In genomic region chr17:83082435-83082834, GRCh38 we compare ENCODE assay signal across 11 cellular contexts.
DNase-seq lines count a peak whose midpoint lies in the region; ATAC-seq, FAIRE-seq and TF ChIP-seq lines count a peak whose summit lies in the region.
"Had no signal": no experiment of that assay in that cellular context is flagged by ENCODE, and none has a peak within 500 bp of the region (broad histone marks: within the 10 kb centered on the region; RNA-seq: fewer than 3 reads in every experiment).

No MANE protein-coding gene starts in this region.

- no peak for FAIRE-seq in H54 (lab: Jason Lieb, UNC)
- FAIRE-seq: TTC549 had no signal

- TF ChIP-seq POLR2A in H54 (IDR thresholded peaks at IDR 0.05; ENCODE audit: low read depth, low read length), result no peak

- peaks cover 77% of the 10 kb centered on the region for H4K20me1 ChIP-seq in BLaER1

- peaks cover 44% of the 10 kb centered on the region for H3K79me2 ChIP-seq in parathyroid adenoma

- no peak overlapping the region for H3K9ac ChIP-seq in BLaER1
- H3K9ac ChIP-seq in duodenal mucosa (ENCODE audit: low read depth in 1 of 2, low read length in 2 of 2), result peak overlapping the region in 1 of 2 donors; percentile 92
- no peak overlapping the region for H3K9ac ChIP-seq in parathyroid adenoma

- ATAC-seq in HG02938 (IDR thresholded peaks at IDR 0.05; ENCODE audit: unreplicated experiment), result no peak

- no peak overlapping the region for H2AFZ ChIP-seq in parathyroid adenoma

- no peaks in the 10 kb centered on the region; the same call in 1 of the 2 replicates for H3K36me3 ChIP-seq in BLaER1
- peaks cover 14 to 19% of the 10 kb centered on the region in 2 donors for H3K36me3 ChIP-seq in duodenal mucosa (ENCODE audit: control insufficient read depth in 1 of 2, insufficient read depth in 2 of 2, low read length in 2 of 2)
- H3K36me3 ChIP-seq in parathyroid adenoma (ENCODE audit: control insufficient read depth, insufficient read depth, low read length), result no peaks in the 10 kb centered on the region
- H3K36me3 ChIP-seq in effector memory CD4-positive, alpha-beta T cell (ENCODE audit: control insufficient read depth, insufficient read depth, low read length), result no peaks in the 10 kb centered on the region

- DNase-seq in NAMALWA (ENCODE audit: low spot score) (peak; percentile 36), H54 (ENCODE audit: insufficient read length, low spot score) (no peak), SW480 (ENCODE audit: low spot score) (no peak)
- no peak for DNase-seq in effector memory CD4-positive, alpha-beta T cell
- DNase-seq: DND-41, NCI-H446 treated with DMSO at 0.1 percent for 48 hours had no signal

- H3K4me1 ChIP-seq in BLaER1 (peaks cover 74% of the 10 kb centered on the region), duodenal mucosa (ENCODE audit: control insufficient read depth in 1 of 2, insufficient read depth in 2 of 2, low read length in 2 of 2) (peaks cover 47 to 59% of the 10 kb centered on the region in 2 donors), parathyroid adenoma (peaks cover 67% of the 10 kb centered on the region)
- H3K4me1 ChIP-seq in effector memory CD4-positive, alpha-beta T cell (ENCODE audit: control insufficient read depth, insufficient read depth, low read length, poor library complexity, severe bottlenecking), result peaks cover 21% of the 10 kb centered on the region

- no peak for TF ChIP-seq CTCF in parathyroid adenoma (IDR thresholded peaks at IDR 0.05)

- H3K4me2 ChIP-seq in BLaER1 (peak overlapping the region; percentile 95), parathyroid adenoma (ENCODE audit: low read length) (peak overlapping the region; percentile 88)

- H3K27ac ChIP-seq in BLaER1 (no peak overlapping the region), duodenal mucosa (ENCODE audit: low read depth, low read length) (no peak overlapping the region), parathyroid adenoma (peak overlapping the region; percentile 97)
- H3K27ac ChIP-seq in effector memory CD4-positive, alpha-beta T cell (ENCODE audit: insufficient read depth, low read length, poor library complexity, severe bottlenecking), result no peak overlapping the region

- peaks cover 52% of the 10 kb centered on the region for H3K27me3 ChIP-seq in BLaER1
- H3K27me3 ChIP-seq in duodenal mucosa (ENCODE audit: control insufficient read depth in 1 of 2, insufficient read depth in 2 of 2, low read length in 2 of 2), result peaks cover 8 to 14% of the 10 kb centered on the region in 2 donors
- no peaks in the 10 kb centered on the region for H3K27me3 ChIP-seq in parathyroid adenoma (ENCODE audit: control insufficient read depth, insufficient read depth, low read length)
- no peaks in the 10 kb centered on the region for H3K27me3 ChIP-seq in effector memory CD4-positive, alpha-beta T cell (replicated peaks; ENCODE audit: control insufficient read depth, insufficient read depth, low read length, poor library complexity, severe bottlenecking)

- H3K4me3 ChIP-seq in BLaER1 (no peak overlapping the region), duodenal mucosa (ENCODE audit: low read depth in 1 of 2, low read length in 2 of 2) (peak overlapping the region; percentile 17 to 73), parathyroid adenoma (ENCODE audit: low read depth, low read length) (peak overlapping the region; percentile 82)
- no peak overlapping the region for H3K4me3 ChIP-seq in effector memory CD4-positive, alpha-beta T cell (ENCODE audit: insufficient read depth, low read depth, low read length, poor library complexity, severe bottlenecking)

- H3K9me3 ChIP-seq in BLaER1 (no peaks in the 10 kb centered on the region), duodenal mucosa (ENCODE audit: control insufficient read depth in 1 of 2, low read length in 2 of 2) (no peaks in the 10 kb centered on the region), parathyroid adenoma (ENCODE audit: control insufficient read depth, low read length) (no peaks in the 10 kb centered on the region)
- no peaks in the 10 kb centered on the region for H3K9me3 ChIP-seq in effector memory CD4-positive, alpha-beta T cell (ENCODE audit: control insufficient read depth, low read length)

Comparison
In these comparisons a context has a peak if more than half of its experiments do, and no peak if none do; other contexts are left out.
1. H3K4me3 ChIP-seq: peak in duodenal mucosa (2 of 2) and parathyroid adenoma (single experiment); none in BLaER1 (single experiment) and effector memory CD4-positive, alpha-beta T cell (single experiment).